16 cellular contexts compared by ENCODE assay signal in genomic region chr2:32711219-32711618, GRCh38.
DNase-seq lines count a peak whose midpoint lies in the region; ATAC-seq and TF ChIP-seq lines count a peak whose summit lies in the region.
"Had no signal": no experiment of that assay in that cellular context is flagged by ENCODE, and none has a peak within 500 bp of the region (broad histone marks: within the 10 kb centered on the region; RNA-seq: fewer than 3 reads in every experiment).

No MANE protein-coding gene starts in this region.

- DNase-seq in GM03348 (ENCODE audit: low spot score) (peak; percentile 45), fibroblast of lung (ENCODE audit: low read depth in 2 of 2) (peak; percentile 92 to 95), myocyte (ENCODE audit: low read depth) (peak; percentile 49), HUDEP-2 (lab: John Stamatoyannopoulos, UW; ENCODE audit: unreplicated experiment in 76 of 76) (no peak), vagina (ENCODE audit: extremely low spot score in 2 of 2) (no peak)
- no peak for DNase-seq in natural killer cell treated with Interleukin-12 subunit alpha and Interleukin-12 subunit beta and Interleukin-15 and Interleukin-18, amount 100 ng/mL, for 72 hours (ENCODE audit: low spot score)
- DNase-seq: activated CD4-positive, alpha-beta T cell treated with anti-CD3 and anti-CD28 coated beads, Interleukin-2, amount 10 ng/mL, durations not matched to agents 24 days and 14 days; activated gamma-delta T cell treated with Interleukin-2 at 50 U/mL for 16 hours; CD8-positive, alpha-beta memory T cell; endodermal cell; mesendoderm; stimulated activated CD8-positive, alpha-beta memory T cell treated with anti-CD3 and anti-CD28 coated beads, Interleukin-4, amount 100 ng/mL, for 48 hours had no signal

- no peaks in the 10 kb centered on the region for H4K20me1 ChIP-seq in fibroblast of lung (ENCODE audit: control insufficient read depth, extremely low read depth, insufficient read depth, low read length)

- peaks cover 3% of the 10 kb centered on the region for H3K9me3 Mint-ChIP-seq in natural killer cell treated with Interleukin-12 subunit alpha and Interleukin-12 subunit beta and Interleukin-15 and Interleukin-18, amount 100 ng/mL, for 72 hours
- H3K9me3 Mint-ChIP-seq: endodermal cell had no signal

- H2AFZ ChIP-seq in fibroblast of lung (ENCODE audit: low read length): no peak overlapping the region

- H3K4me3 ChIP-seq in fibroblast of lung (replicated peaks in 1 of 4; ENCODE audit: control extremely low read depth in 1 of 4, insufficient read depth in 1 of 4, low read depth in 3 of 4, low read length in 4 of 4): no peak overlapping the region
- no peak overlapping the region for H3K4me3 ChIP-seq in vagina
- H3K4me3 ChIP-seq: GM12878, smooth muscle cell had no signal

- H3K27ac ChIP-seq in fibroblast of lung (ENCODE audit: insufficient read depth, low read length) (no peak overlapping the region), vagina (no peak overlapping the region)

- H3K27me3 Mint-ChIP-seq in natural killer cell treated with Interleukin-12 subunit alpha and Interleukin-12 subunit beta and Interleukin-15 and Interleukin-18, amount 100 ng/mL, for 72 hours: no peaks in the 10 kb centered on the region
- H3K27me3 Mint-ChIP-seq: activated CD4-positive, alpha-beta T cell treated with anti-CD3 and anti-CD28 coated beads, Interleukin-2, amount 10 ng/mL, durations not matched to agents 24 days and 14 days; CD8-positive, alpha-beta memory T cell had no signal

- peak; percentile 73 for ATAC-seq in SK-N-SH treated with all-trans-retinoic acid at 6 μM for 48 hours
- ATAC-seq in HG03175 (IDR thresholded peaks at IDR 0.05; ENCODE audit: unreplicated experiment): no peak
- no peak for ATAC-seq in natural killer cell treated with Interleukin-12 subunit alpha and Interleukin-12 subunit beta and Interleukin-15 and Interleukin-18, amount 100 ng/mL, for 72 hours
- ATAC-seq: GM12878 had no signal

- peaks cover 6% of the 10 kb centered on the region for H3K4me1 ChIP-seq in fibroblast of lung (ENCODE audit: control insufficient read depth, extremely low read depth, insufficient read depth, low read length)
- H3K4me1 ChIP-seq in vagina: peaks cover 31% of the 10 kb centered on the region

- intact Hi-C loops in vagina (cut with DNase I): no loop called here

- no peaks in the 10 kb centered on the region for H3K79me2 ChIP-seq in fibroblast of lung (ENCODE audit: control insufficient read depth, insufficient read depth, low read length)

- H3K4me2 ChIP-seq in fibroblast of lung (ENCODE audit: extremely low read depth, insufficient read depth, low read length): peak overlapping the region; percentile 32
- H3K4me2 ChIP-seq: smooth muscle cell had no signal

- no peak overlapping the region for H3K9ac ChIP-seq in fibroblast of lung (ENCODE audit: insufficient read depth, low read length)

- H3K27me3 ChIP-seq in fibroblast of lung (ENCODE audit: control insufficient read depth, insufficient read depth, low read length): no peaks in the 10 kb centered on the region
- H3K27me3 ChIP-seq in vagina: no peaks in the 10 kb centered on the region

- TF ChIP-seq CTCF in fibroblast of lung (conservative IDR thresholded peaks at IDR 0.05 in 1 of 2, IDR thresholded peaks at IDR 0.05 in 1 of 2; ENCODE audit: low read depth in 1 of 2, low read length in 2 of 2) (no peak), vagina (IDR thresholded peaks at IDR 0.05) (no peak)

- no peaks in the 10 kb centered on the region for H3K36me3 ChIP-seq in fibroblast of lung (ENCODE audit: control insufficient read depth, insufficient read depth, low read length)
- peaks cover 0 to 3% of the 10 kb centered on the region in 2 donors for H3K36me3 ChIP-seq in vagina

- H3K4me1 Mint-ChIP-seq in natural killer cell treated with Interleukin-12 subunit alpha and Interleukin-12 subunit beta and Interleukin-15 and Interleukin-18, amount 100 ng/mL, for 72 hours (ENCODE audit: low read depth in 2 of 2): peaks cover 2 to 10% of the 10 kb centered on the region in 2 donors
- H3K4me1 Mint-ChIP-seq: endodermal cell had no signal

- H3K36me3 Mint-ChIP-seq in natural killer cell treated with Interleukin-12 subunit alpha and Interleukin-12 subunit beta and Interleukin-15 and Interleukin-18, amount 100 ng/mL, for 72 hours: peaks cover 24% of the 10 kb centered on the region

- no peak overlapping the region for H3K27ac Mint-ChIP-seq in natural killer cell treated with Interleukin-12 subunit alpha and Interleukin-12 subunit beta and Interleukin-15 and Interleukin-18, amount 100 ng/mL, for 72 hours
- H3K27ac Mint-ChIP-seq: activated CD4-positive, alpha-beta T cell treated with anti-CD3 and anti-CD28 coated beads, Interleukin-2, amount 10 ng/mL, durations not matched to agents 24 days and 14 days; endodermal cell had no signal

- H3K9me3 ChIP-seq in fibroblast of lung (ENCODE audit: control insufficient read depth, insufficient read depth, low read depth, low read length) (no peaks in the 10 kb centered on the region), vagina (no peaks in the 10 kb centered on the region)

- H3K4me3 Mint-ChIP-seq in natural killer cell treated with Interleukin-12 subunit alpha and Interleukin-12 subunit beta and Interleukin-15 and Interleukin-18, amount 100 ng/mL, for 72 hours: no peak overlapping the region
- H3K4me3 Mint-ChIP-seq: activated CD4-positive, alpha-beta T cell treated with anti-CD3 and anti-CD28 coated beads, Interleukin-2, amount 10 ng/mL, durations not matched to agents 24 days and 14 days; CD8-positive, alpha-beta memory T cell; endodermal cell had no signal

- no peak for TF ChIP-seq POLR2A in vagina (IDR thresholded peaks at IDR 0.05)

TF ChIP-seq in SK-N-SH treated with all-trans-retinoic acid at 6 μM for 48 hours, 23 proteins besides CTCF, POLR2A, EP300 and RAD21:
- TF ChIP-seq CSRNP3 (CRISPR knock-in tag; IDR thresholded peaks at IDR 0.05): no peak
- peak; percentile 89 for TF ChIP-seq ISL1 (CRISPR knock-in tag; IDR thresholded peaks at IDR 0.05)
- TF ChIP-seq CREB5 (CRISPR knock-in tag; IDR thresholded peaks at IDR 0.05; ENCODE audit: low read depth): peak; percentile 66; the same call in 1 of the 2 replicates

Comparison
In these comparisons a context has a peak if more than half of its experiments do, and no peak if none do; other contexts are left out.
1. DNase-seq: peak in GM03348 (single experiment), fibroblast of lung (2 of 2) and myocyte (single experiment); none in HUDEP-2 (0 of 76), vagina (0 of 2) and natural killer cell treated with Interleukin-12 subunit alpha and Interleukin-12 subunit beta and Interleukin-15 and Interleukin-18, amount 100 ng/mL, for 72 hours (single experiment).